ENCODE assay signal across 14 cellular contexts in genomic region chr3:182925944-182926337, GRCh38. TPM values are rescaled to one million over a fixed set of nuclear protein-coding genes. Genes with fewer than 3 reads are reported as not detected.
DNase-seq lines count a peak whose midpoint lies in the region; ATAC-seq and TF ChIP-seq lines count a peak whose summit lies in the region.
"Had no signal": no experiment of that assay in that cellular context is flagged by ENCODE, and none has a peak within 500 bp of the region (broad histone marks: within the 10 kb centered on the region; RNA-seq: fewer than 3 reads in every experiment).

No MANE protein-coding gene starts in this region.

- H3K27ac Mint-ChIP-seq in WTC11 = 0 out of 2 replicates have a peak overlapping the region, but pooled peaks have one; percentile 28
- H3K27ac Mint-ChIP-seq in endothelial cell (ENCODE audit: unreplicated experiment) = no peak overlapping the region
- H3K27ac Mint-ChIP-seq in activated T-cell treated with anti-CD3 and anti-CD28 coated beads, Interleukin-2, amount 50 U/mL, for 24 hours = no peak overlapping the region
- H3K27ac Mint-ChIP-seq: activated CD8-positive, alpha-beta memory T cell treated with anti-CD3 and anti-CD28 coated beads, Interleukin-2, amount 10 ng/mL, durations not matched to agents 7 days and 5 days; B cell; IgD-negative memory B cell had no signal

- TF ChIP-seq CTCF in WTC11 (IDR thresholded peaks at IDR 0.05) (no peak), endothelial cell (IDR thresholded peaks at IDR 0.05; ENCODE audit: unreplicated experiment) (no peak)

- ATAC-seq in GM18511 (IDR thresholded peaks at IDR 0.05; ENCODE audit: unreplicated experiment) (peak; percentile 34), GM21423 (IDR thresholded peaks at IDR 0.05; ENCODE audit: unreplicated experiment) (peak; percentile 14), HG03139 (IDR thresholded peaks at IDR 0.05; ENCODE audit: unreplicated experiment) (peak; percentile 24), WTC11 (no peak)
- ATAC-seq: activated CD8-positive, alpha-beta memory T cell treated with anti-CD3 and anti-CD28 coated beads, Interleukin-2, amount 10 ng/mL, durations not matched to agents 7 days and 5 days had no signal

- H3K4me3 Mint-ChIP-seq in WTC11 (no peak overlapping the region), endothelial cell (ENCODE audit: unreplicated experiment) (no peak overlapping the region)
- no peak overlapping the region for H3K4me3 Mint-ChIP-seq in activated T-cell treated with anti-CD3 and anti-CD28 coated beads, Interleukin-2, amount 50 U/mL, for 24 hours
- H3K4me3 Mint-ChIP-seq: activated CD8-positive, alpha-beta memory T cell treated with anti-CD3 and anti-CD28 coated beads, Interleukin-2, amount 10 ng/mL, durations not matched to agents 7 days and 5 days; B cell had no signal

- H3K9me3 Mint-ChIP-seq in WTC11 = peaks cover 4% of the 10 kb centered on the region
- H3K9me3 Mint-ChIP-seq in endothelial cell (ENCODE audit: unreplicated experiment) = no peaks in the 10 kb centered on the region
- peaks cover 11% of the 10 kb centered on the region for H3K9me3 Mint-ChIP-seq in activated T-cell treated with anti-CD3 and anti-CD28 coated beads, Interleukin-2, amount 50 U/mL, for 24 hours

- CTCF ChIA-PET in WTC11 (lab: Charles Lee) = no interaction called here

- no peaks in the 10 kb centered on the region for H3K27me3 Mint-ChIP-seq in WTC11 (ENCODE audit: low read depth)
- no peaks in the 10 kb centered on the region for H3K27me3 Mint-ChIP-seq in endothelial cell (ENCODE audit: unreplicated experiment)
- no peaks in the 10 kb centered on the region for H3K27me3 Mint-ChIP-seq in activated T-cell treated with anti-CD3 and anti-CD28 coated beads, Interleukin-2, amount 50 U/mL, for 24 hours
- H3K27me3 Mint-ChIP-seq: activated CD8-positive, alpha-beta memory T cell treated with anti-CD3 and anti-CD28 coated beads, Interleukin-2, amount 10 ng/mL, durations not matched to agents 7 days and 5 days; B cell; IgD-negative memory B cell had no signal

- POLR2A ChIA-PET in WTC11 (lab: Charles Lee) = no interaction called here

- H3K4me1 Mint-ChIP-seq in WTC11 = peaks cover 8% of the 10 kb centered on the region
- H3K4me1 Mint-ChIP-seq in endothelial cell (ENCODE audit: unreplicated experiment) = no peaks in the 10 kb centered on the region
- peaks cover 8% of the 10 kb centered on the region for H3K4me1 Mint-ChIP-seq in activated T-cell treated with anti-CD3 and anti-CD28 coated beads, Interleukin-2, amount 50 U/mL, for 24 hours (ENCODE audit: low read depth)

- DNase-seq in WTC11 (ENCODE audit: low spot score) (no peak), NCI-H510A (lab: John Stamatoyannopoulos, UW) (no peak), endothelial cell (ENCODE audit: low spot score) (no peak), iPS-NIHi7 (ENCODE audit: extremely low spot score) (no peak)
- DNase-seq in activated T-cell treated with anti-CD3 and anti-CD28 coated beads, Interleukin-2, amount 50 U/mL, for 24 hours = no peak
- DNase-seq: activated CD8-positive, alpha-beta memory T cell treated with anti-CD3 and anti-CD28 coated beads, Interleukin-2, amount 10 ng/mL, durations not matched to agents 7 days and 5 days; NCI-H2081; PC-9; T1000 had no signal

- H3K36me3 Mint-ChIP-seq in WTC11 = peaks cover 3% of the 10 kb centered on the region; the same call in 1 of the 2 replicates
- no peaks in the 10 kb centered on the region for H3K36me3 Mint-ChIP-seq in endothelial cell (ENCODE audit: low read depth, unreplicated experiment)
- peaks cover 55% of the 10 kb centered on the region for H3K36me3 Mint-ChIP-seq in activated T-cell treated with anti-CD3 and anti-CD28 coated beads, Interleukin-2, amount 50 U/mL, for 24 hours (ENCODE audit: low read depth)

TF ChIP-seq in WTC11, 78 proteins besides CTCF, POLR2A, EP300 and RAD21:
- TF ChIP-seq SMAD3 (CRISPR knock-in tag; IDR thresholded peaks at IDR 0.05; ENCODE audit: borderline replicate concordance) (no peak), ETV6 (CRISPR knock-in tag; IDR thresholded peaks at IDR 0.05) (no peak), ATF3 (CRISPR knock-in tag; conservative IDR thresholded peaks at IDR 0.05) (no peak), ZNF281 (CRISPR knock-in tag; IDR thresholded peaks at IDR 0.05) (no peak), ZNF219 (CRISPR knock-in tag; IDR thresholded peaks at IDR 0.05; ENCODE audit: borderline replicate concordance) (no peak), ZNF512 (CRISPR knock-in tag; IDR thresholded peaks at IDR 0.05; ENCODE audit: borderline replicate concordance) (no peak), FOXP4 (CRISPR knock-in tag; IDR thresholded peaks at IDR 0.05) (no peak), RELA (CRISPR knock-in tag; IDR thresholded peaks at IDR 0.05; ENCODE audit: borderline replicate concordance) (no peak), NR2C2 (CRISPR knock-in tag; IDR thresholded peaks at IDR 0.05) (no peak), E2F4 (CRISPR knock-in tag; IDR thresholded peaks at IDR 0.05; ENCODE audit: borderline replicate concordance, low read depth) (no peak), NFATC4 (CRISPR knock-in tag; IDR thresholded peaks at IDR 0.05) (no peak), CREM (CRISPR knock-in tag; IDR thresholded peaks at IDR 0.05) (no peak), MAX (CRISPR knock-in tag; IDR thresholded peaks at IDR 0.05) (no peak), JAZF1 (CRISPR knock-in tag; IDR thresholded peaks at IDR 0.05) (no peak), MYBL2 (CRISPR knock-in tag; IDR thresholded peaks at IDR 0.05) (no peak), ATF1 (CRISPR knock-in tag; IDR thresholded peaks at IDR 0.05) (no peak), CBFB (CRISPR knock-in tag; IDR thresholded peaks at IDR 0.05; ENCODE audit: low read depth) (no peak)

RNA-seq across cellular contexts. Expression of gene DCUN1D1, which starts 54.4 kb away (rescaled TPM):
- total RNA-seq in WTC11 (2021) (50.4 to 64.5 TPM (median 56.3 TPM) in 3 replicates), endothelial cell (ENCODE audit: unreplicated experiment) (48.1 TPM)
